ENCODE assay signal across 1 cellular context in genomic region chr17:79799538-79800324, GRCh38.
TF ChIP-seq lines count a peak whose summit lies in the region.

No MANE protein-coding gene starts in this region.

TF ChIP-seq in K562, 482 proteins besides CTCF, POLR2A, EP300 and RAD21:
- 0 out of 2 replicates have a peak, but pooled peaks have one; percentile 4 for TF ChIP-seq ZBTB7A (IDR thresholded peaks at IDR 0.05; ENCODE audit: borderline replicate concordance, control insufficient read depth, low read depth, low read length)
- 0 out of 2 replicates have a peak, but pooled peaks have one; percentile 28 for TF ChIP-seq HBP1 (CRISPR knock-in tag; IDR thresholded peaks at IDR 0.05)
- TF ChIP-seq IRF1 (CRISPR knock-in tag; IDR thresholded peaks at IDR 0.05; ENCODE audit: borderline replicate concordance): no peak
- peak; percentile 84 for TF ChIP-seq EGR1 (conservative IDR thresholded peaks at IDR 0.05)
- TF ChIP-seq ZNF197 (CRISPR knock-in tag; IDR thresholded peaks at IDR 0.05; ENCODE audit: low read depth): no peak
- peak; percentile 66 for TF ChIP-seq ZBTB33 (CRISPR knock-in tag; IDR thresholded peaks at IDR 0.05)
- TF ChIP-seq VEZF1 (CRISPR knock-in tag; IDR thresholded peaks at IDR 0.05): 0 out of 2 replicates have a peak, but pooled peaks have one; percentile 16
